In genomic region chrX:155335317-155335712, GRCh38 we compare ENCODE assay signal across 18 cellular contexts. TPM values are rescaled to one million over a fixed set of nuclear protein-coding genes. Genes with fewer than 3 reads are reported as not detected.
"Had no signal": no experiment of that assay in that cellular context is flagged by ENCODE, and none has a peak within 500 bp of the region (broad histone marks: within the 10 kb centered on the region; RNA-seq: fewer than 3 reads in every experiment).

No MANE protein-coding gene starts in this region.

RNA-seq across cellular contexts. Expression of gene CLIC2, which starts 0.9 kb away (rescaled TPM):
- total RNA-seq: foreskin keratinocyte had no signal

RNA-seq across cellular contexts. Expression of gene F8A2, which starts 46.6 kb away (rescaled TPM):
- total RNA-seq: activated CD4-positive, alpha-beta memory T cell treated with anti-CD3 and anti-CD28 coated beads for 36 hours; activated CD4-positive, alpha-beta T cell treated with anti-CD3 and anti-CD28 coated beads, Interleukin-2, amount 10 ng/mL, durations not matched to agents 24 days and 14 days; activated CD8-positive, alpha-beta memory T cell treated with anti-CD3 and anti-CD28 coated beads for 36 hours; activated naive CD4-positive, alpha-beta T cell treated with anti-CD3 and anti-CD28 coated beads for 36 hours; activated naive CD8-positive, alpha-beta T cell treated with anti-CD3 and anti-CD28 coated beads for 36 hours; activated T-helper 1 cell treated with anti-CD3 and anti-CD28 coated beads, Interleukin-12 subunit alpha, Interleukin-12 subunit beta, Interleukin-2, Interleukin-4 antibody, amounts not matched to agents 30 ng/mL and 10 ng/mL and 1 ng/mL, durations not matched to agents 14 hours and 24 hours and 36 hours; ascending aorta; cardiac septum; cerebellum; endothelial cell of umbilical vein; foreskin keratinocyte; glomerular endothelial cell; left ventricle myocardium superior; naive thymus-derived CD4-positive, alpha-beta T cell; progenitor cell of endocrine pancreas; renal cortical epithelial cell; sciatic nerve; T-helper 17 cell had no signal
